In the genomic region with DNA sequence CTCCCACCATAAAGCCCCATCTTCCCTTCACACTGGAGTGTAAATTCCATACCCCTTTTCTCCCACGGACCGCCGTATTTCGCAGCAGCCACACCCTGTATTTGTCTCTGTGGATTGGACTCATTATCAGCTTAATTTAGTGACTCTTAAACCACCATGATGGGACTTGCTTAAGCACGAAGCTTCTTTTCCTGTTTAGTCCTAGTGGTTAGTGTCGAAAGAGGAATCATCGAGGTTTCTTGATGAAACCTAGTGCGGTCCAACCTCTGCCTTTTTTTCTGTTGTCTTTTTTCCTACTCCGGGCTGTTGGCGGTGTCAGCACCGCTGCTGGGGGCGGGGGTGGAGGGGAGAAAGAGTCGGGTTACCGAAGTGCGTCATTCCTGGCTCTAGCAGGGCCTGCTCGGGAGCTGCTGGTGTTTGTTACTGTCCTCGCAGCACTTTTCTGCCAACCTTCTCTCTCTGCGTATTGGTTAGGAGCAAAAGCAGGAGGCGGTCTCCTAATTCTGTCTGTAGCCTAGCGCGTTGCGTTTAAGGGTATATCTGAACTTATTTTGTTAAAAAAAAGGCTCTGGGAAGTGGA, we compare ENCODE assay signal across 8 cellular contexts. TPM values are rescaled to one million over a fixed set of nuclear protein-coding genes. Genes with fewer than 3 reads are reported as not detected.
DNase-seq lines count a peak whose midpoint lies in the region; ATAC-seq and TF ChIP-seq lines count a peak whose summit lies in the region.

No MANE protein-coding gene starts in this region.

- H2AFZ ChIP-seq in IMR-90 (replicated peaks; ENCODE audit: low read length, poor library complexity) (peak overlapping the region; percentile 44), OCI-LY3 (ENCODE audit: low read depth, low read length) (no peak overlapping the region)

- intact Hi-C loops in IMR-90 (cut with micrococcal nuclease) (loop anchor here (5.0 to 10.0 kb wide), 3 partner anchors 102 to 249 kb away; no protein-coding TSS in a partner anchor), mucosa of descending colon (cut with DNase I, micrococcal nuclease) (no loop called here)

- H3K27ac ChIP-seq in IMR-90 (ENCODE audit: insufficient read depth, low read length): peak overlapping the region; percentile 98
- H3K27ac ChIP-seq in OCI-LY3 (ENCODE audit: low read length): peak overlapping the region; percentile 98

- DNase-seq in D341Med (ENCODE audit: low spot score) (peak; percentile 73), IMR-90 (peak; percentile 94), activated T-cell treated with anti-CD3 and anti-CD28 coated beads for 24 hours (ENCODE audit: low read depth) (peak; percentile 77), epithelial cell of esophagus (ENCODE audit: low read depth) (peak; percentile 94), mucosa of descending colon (peak; percentile 85 to 88 (median 87))
- DNase-seq in stimulated activated CD8-positive, alpha-beta memory T cell treated with anti-CD3 and anti-CD28 coated beads, Interleukin-4, amount 100 ng/mL, for 1 hour (ENCODE audit: low read depth in 2 of 2, low spot score in 1 of 2): peak; percentile 39 to 63

- CTCF ChIA-PET in IMR-90 (lab: Yijun Ruan, JAX): interaction anchor here (0.8 kb wide), 1 partner anchor 55 kb away, joined by 4 read pairs; no protein-coding TSS in a partner anchor

- H3K4ac ChIP-seq in IMR-90 (ENCODE audit: low read depth, low read length): peak overlapping the region; percentile 82

- no peaks in the 10 kb centered on the region for H3K9me1 ChIP-seq in IMR-90 (ENCODE audit: insufficient read depth, low read length)

- H3K4me1 ChIP-seq in IMR-90 (ENCODE audit: control insufficient read depth, insufficient read depth, low read length): no peaks in the 10 kb centered on the region
- H3K4me1 ChIP-seq in OCI-LY3 (ENCODE audit: low read length): peaks cover 17% of the 10 kb centered on the region
- H3K4me1 ChIP-seq in mucosa of descending colon (ENCODE audit: low read depth): no peaks in the 10 kb centered on the region

- H4K5ac ChIP-seq in IMR-90 (ENCODE audit: low read depth, low read length): peak overlapping the region; percentile 75

- peak overlapping the region; percentile 79 for H3K23ac ChIP-seq in IMR-90 (ENCODE audit: low read depth, low read length)

- H2BK20ac ChIP-seq in IMR-90 (ENCODE audit: low read depth, low read length): no peak overlapping the region

- BruUV-seq in IMR-90 (replicated peaks; lab: Mats Ljungman, UMichigan): no TSS peak

- H3K18ac ChIP-seq in IMR-90 (ENCODE audit: low read depth, low read length): peak overlapping the region; percentile 78

- TF ChIP-seq POLR2A in IMR-90 (IDR thresholded peaks at IDR 0.05; ENCODE audit: low read depth, low read length): peak; percentile 72

- H3K36me3 ChIP-seq in IMR-90 (ENCODE audit: control insufficient read depth, insufficient read depth, low read length) (no peaks in the 10 kb centered on the region), OCI-LY3 (replicated peaks; ENCODE audit: low read depth, low read length) (no peaks in the 10 kb centered on the region), mucosa of descending colon (ENCODE audit: low read depth) (no peaks in the 10 kb centered on the region)

- H2AK5ac ChIP-seq in IMR-90 (ENCODE audit: low read depth, low read length): peak overlapping the region; percentile 31; the same call in 1 of the 2 replicates

- H3K4me2 ChIP-seq in IMR-90 (ENCODE audit: low read depth, low read length) (peak overlapping the region; percentile 87), OCI-LY3 (ENCODE audit: low read length) (peak overlapping the region; percentile 88)

- H3K14ac ChIP-seq in IMR-90 (replicated peaks; ENCODE audit: low read depth, low read length): peak overlapping the region; percentile 83

- H2BK15ac ChIP-seq in IMR-90 (ENCODE audit: low read depth, low read length): peak overlapping the region; percentile 31; the same call in 1 of the 3 replicates

- 25% methylated on average over 4 of the region's 22 CpGs; no CpG with 5 or more reads in 1 of the 2 experiments for WGBS in IMR-90 (ENCODE audit: extremely low coverage in 2 of 2, insufficient read length in 1 of 2), 2 experiments

- H2BK5ac ChIP-seq in IMR-90 (ENCODE audit: low read depth, low read length, poor library complexity, severe bottlenecking): peak overlapping the region; percentile 94

- ATAC-seq in GM21529 (IDR thresholded peaks at IDR 0.05; ENCODE audit: unreplicated experiment): peak; percentile 61
- peak; percentile 67 for ATAC-seq in IMR-90 (ENCODE audit: low read depth)
- peak; percentile 74 for ATAC-seq in mucosa of descending colon

- no peak for TF ChIP-seq CTCF in IMR-90 (conservative IDR thresholded peaks at IDR 0.05; ENCODE audit: low read depth, low read length)
- no peak for TF ChIP-seq CTCF in OCI-LY3 (IDR thresholded peaks at IDR 0.05; ENCODE audit: low read depth, low read length)
- TF ChIP-seq CTCF in epithelial cell of esophagus (IDR thresholded peaks at IDR 0.05; ENCODE audit: insufficient read depth, low read depth, low read length, missing control alignments): no peak
- TF ChIP-seq CTCF in mucosa of descending colon (IDR thresholded peaks at IDR 0.05): no peak

- H3K9me3 ChIP-seq in IMR-90 (ENCODE audit: control insufficient read depth, insufficient read depth, low read length) (no peaks in the 10 kb centered on the region), OCI-LY3 (ENCODE audit: insufficient read depth, low read length) (no peaks in the 10 kb centered on the region), mucosa of descending colon (no peaks in the 10 kb centered on the region)

- peak overlapping the region; percentile 84 for H4K91ac ChIP-seq in IMR-90 (ENCODE audit: insufficient read depth, low read depth, low read length)

- H3K9ac ChIP-seq in IMR-90 (ENCODE audit: low read depth, low read length) (peak overlapping the region; percentile 90), OCI-LY3 (ENCODE audit: low read length) (peak overlapping the region; percentile 97)

- TF ChIP-seq RAD21 in IMR-90 (IDR thresholded peaks at IDR 0.05; ENCODE audit: low read length): no peak

- in situ Hi-C loops in IMR-90 (cut with MboI; ENCODE audit: low sequenced_read_pairs): no loop called here

- H3K56ac ChIP-seq in IMR-90 (ENCODE audit: extremely low read depth, insufficient read depth, low read length): peak overlapping the region; percentile 72

- POLR2A ChIA-PET in IMR-90 (lab: Charles Lee; ENCODE audit: unreplicated experiment): no interaction called here

- peak overlapping the region; percentile 53; the same call in 1 of the 2 replicates for H2BK120ac ChIP-seq in IMR-90 (ENCODE audit: low read depth, low read length)

- dilution Hi-C loops in IMR-90 (cut with HindIII; ENCODE audit: low sequenced_read_pairs, unreplicated experiment): no loop called here

- H4K8ac ChIP-seq in IMR-90 (ENCODE audit: low read depth in 2 of 2, low read length in 2 of 2): peak overlapping the region; percentile 70 to 72

- H4K20me1 ChIP-seq in IMR-90 (ENCODE audit: insufficient read depth, low read length) (peaks cover 10% of the 10 kb centered on the region), OCI-LY3 (ENCODE audit: insufficient read depth, low read length) (peaks cover 46% of the 10 kb centered on the region)

- H3K4me3 ChIP-seq in IMR-90 (ENCODE audit: insufficient read depth, low read depth, low read length): peak overlapping the region; percentile 89
- peak overlapping the region; percentile 98 for H3K4me3 ChIP-seq in OCI-LY3 (ENCODE audit: low read length)
- H3K4me3 ChIP-seq in epithelial cell of esophagus (ENCODE audit: low read length): peak overlapping the region; percentile 56
- peak overlapping the region; percentile 22 for H3K4me3 ChIP-seq in mucosa of descending colon

- H3K27me3 ChIP-seq in IMR-90 (ENCODE audit: control insufficient read depth, insufficient read depth, low read length): no peaks in the 10 kb centered on the region
- H3K27me3 ChIP-seq in OCI-LY3 (ENCODE audit: low read depth, low read length): no peaks in the 10 kb centered on the region

- H2AK9ac ChIP-seq in IMR-90 (replicated peaks; ENCODE audit: low read depth, low read length, poor library complexity): peak overlapping the region; percentile 77

- no peaks in the 10 kb centered on the region; a peak in 1 of 4 replicates for H3K79me1 ChIP-seq in IMR-90 (ENCODE audit: low read depth in 1 of 2, low read length in 2 of 2)

- peaks cover 79% of the 10 kb centered on the region for H3K79me2 ChIP-seq in OCI-LY3 (ENCODE audit: low read length)

TF ChIP-seq in IMR-90, 13 proteins besides CTCF, POLR2A, EP300 and RAD21:
- no peak for TF ChIP-seq FOS (IDR thresholded peaks at IDR 0.05; ENCODE audit: low read depth, low read length)
- TF ChIP-seq CEBPB (IDR thresholded peaks at IDR 0.05; ENCODE audit: low read depth, low read length): peak; percentile 38; the same call in 1 of the 2 replicates
- TF ChIP-seq MXI1 (IDR thresholded peaks at IDR 0.05; ENCODE audit: borderline replicate concordance, low read depth, low read length): no peak
- peak; percentile 39; the same call in 1 of the 2 replicates for TF ChIP-seq MAFK (IDR thresholded peaks at IDR 0.05; ENCODE audit: low read depth, low read length)
- TF ChIP-seq MAZ (IDR thresholded peaks at IDR 0.05; ENCODE audit: borderline replicate concordance, low read depth, low read length): peak; percentile 71; the same call in 1 of the 2 replicates

RNA-seq across cellular contexts. Expression of gene STAG2, which starts 1.4 kb away (rescaled TPM):
- 71.2 and 94.4 TPM in 2 replicates for total RNA-seq in IMR-90 (2012; rRNA removed)
- 14.4 and 19.6 TPM in 2 replicates for polyA plus RNA-seq in IMR-90 (2012; rRNA removed)
- polyA plus RNA-seq in IMR-90 (2012; cell fraction: cytosol; rRNA removed): 1.7 and 2.9 TPM in 2 replicates
- polyA plus RNA-seq in IMR-90 (2012; cell fraction: nucleus; rRNA removed; ENCODE audit: low replicate concordance): 0.79 and 18.3 TPM in 2 replicates
- total RNA-seq in mucosa of descending colon: 10 to 100 TPM; 60.2 to 91.1 (median 69.5) TPM

Comparison
In these comparisons a context has a peak if more than half of its experiments do, and no peak if none do; other contexts are left out.
1. Peak in every context shown above with its lines: DNase-seq, ATAC-seq, H3K4me3 ChIP-seq and H3K27ac ChIP-seq.
2. H3K4me3 ChIP-seq: peak in every context shown above with its lines; median percentile 98 in OCI-LY3; 89 in IMR-90; 56 in epithelial cell of esophagus; 22 in mucosa of descending colon.